ENCODE assay signal across 1 cellular context in the genomic region with DNA sequence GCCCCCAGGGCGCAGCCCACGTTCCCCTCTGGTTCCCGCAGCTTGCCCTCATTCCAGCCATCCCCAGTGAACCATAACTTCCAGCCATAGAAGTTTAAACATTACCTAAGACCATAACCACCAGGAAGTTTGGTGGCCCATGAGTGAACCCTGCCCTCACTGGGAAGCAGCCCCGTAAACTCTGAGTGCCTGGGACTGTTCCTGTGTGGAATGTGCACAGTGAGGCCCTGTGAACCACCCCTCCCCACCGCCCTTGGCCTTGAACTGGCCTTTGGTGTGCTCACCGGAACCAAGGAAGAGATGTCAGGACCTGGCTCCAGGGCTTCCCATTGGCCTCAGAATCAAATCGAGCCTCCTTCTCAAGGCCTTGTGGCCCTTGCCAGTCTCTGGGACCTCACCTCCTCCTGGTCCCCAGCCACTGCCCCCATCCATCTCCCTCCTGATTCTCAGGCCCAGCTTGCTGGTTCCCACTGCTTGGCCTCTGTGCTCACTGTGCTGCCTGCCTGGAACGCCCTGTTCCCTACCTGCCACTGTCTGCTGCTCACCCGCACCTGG.
TF ChIP-seq lines count a peak whose summit lies in the region.

No MANE protein-coding gene starts in this region.

TF ChIP-seq in GM23338, 12 proteins besides CTCF, POLR2A, EP300 and RAD21 (continued from another document):
- TF ChIP-seq, protein P1, sequence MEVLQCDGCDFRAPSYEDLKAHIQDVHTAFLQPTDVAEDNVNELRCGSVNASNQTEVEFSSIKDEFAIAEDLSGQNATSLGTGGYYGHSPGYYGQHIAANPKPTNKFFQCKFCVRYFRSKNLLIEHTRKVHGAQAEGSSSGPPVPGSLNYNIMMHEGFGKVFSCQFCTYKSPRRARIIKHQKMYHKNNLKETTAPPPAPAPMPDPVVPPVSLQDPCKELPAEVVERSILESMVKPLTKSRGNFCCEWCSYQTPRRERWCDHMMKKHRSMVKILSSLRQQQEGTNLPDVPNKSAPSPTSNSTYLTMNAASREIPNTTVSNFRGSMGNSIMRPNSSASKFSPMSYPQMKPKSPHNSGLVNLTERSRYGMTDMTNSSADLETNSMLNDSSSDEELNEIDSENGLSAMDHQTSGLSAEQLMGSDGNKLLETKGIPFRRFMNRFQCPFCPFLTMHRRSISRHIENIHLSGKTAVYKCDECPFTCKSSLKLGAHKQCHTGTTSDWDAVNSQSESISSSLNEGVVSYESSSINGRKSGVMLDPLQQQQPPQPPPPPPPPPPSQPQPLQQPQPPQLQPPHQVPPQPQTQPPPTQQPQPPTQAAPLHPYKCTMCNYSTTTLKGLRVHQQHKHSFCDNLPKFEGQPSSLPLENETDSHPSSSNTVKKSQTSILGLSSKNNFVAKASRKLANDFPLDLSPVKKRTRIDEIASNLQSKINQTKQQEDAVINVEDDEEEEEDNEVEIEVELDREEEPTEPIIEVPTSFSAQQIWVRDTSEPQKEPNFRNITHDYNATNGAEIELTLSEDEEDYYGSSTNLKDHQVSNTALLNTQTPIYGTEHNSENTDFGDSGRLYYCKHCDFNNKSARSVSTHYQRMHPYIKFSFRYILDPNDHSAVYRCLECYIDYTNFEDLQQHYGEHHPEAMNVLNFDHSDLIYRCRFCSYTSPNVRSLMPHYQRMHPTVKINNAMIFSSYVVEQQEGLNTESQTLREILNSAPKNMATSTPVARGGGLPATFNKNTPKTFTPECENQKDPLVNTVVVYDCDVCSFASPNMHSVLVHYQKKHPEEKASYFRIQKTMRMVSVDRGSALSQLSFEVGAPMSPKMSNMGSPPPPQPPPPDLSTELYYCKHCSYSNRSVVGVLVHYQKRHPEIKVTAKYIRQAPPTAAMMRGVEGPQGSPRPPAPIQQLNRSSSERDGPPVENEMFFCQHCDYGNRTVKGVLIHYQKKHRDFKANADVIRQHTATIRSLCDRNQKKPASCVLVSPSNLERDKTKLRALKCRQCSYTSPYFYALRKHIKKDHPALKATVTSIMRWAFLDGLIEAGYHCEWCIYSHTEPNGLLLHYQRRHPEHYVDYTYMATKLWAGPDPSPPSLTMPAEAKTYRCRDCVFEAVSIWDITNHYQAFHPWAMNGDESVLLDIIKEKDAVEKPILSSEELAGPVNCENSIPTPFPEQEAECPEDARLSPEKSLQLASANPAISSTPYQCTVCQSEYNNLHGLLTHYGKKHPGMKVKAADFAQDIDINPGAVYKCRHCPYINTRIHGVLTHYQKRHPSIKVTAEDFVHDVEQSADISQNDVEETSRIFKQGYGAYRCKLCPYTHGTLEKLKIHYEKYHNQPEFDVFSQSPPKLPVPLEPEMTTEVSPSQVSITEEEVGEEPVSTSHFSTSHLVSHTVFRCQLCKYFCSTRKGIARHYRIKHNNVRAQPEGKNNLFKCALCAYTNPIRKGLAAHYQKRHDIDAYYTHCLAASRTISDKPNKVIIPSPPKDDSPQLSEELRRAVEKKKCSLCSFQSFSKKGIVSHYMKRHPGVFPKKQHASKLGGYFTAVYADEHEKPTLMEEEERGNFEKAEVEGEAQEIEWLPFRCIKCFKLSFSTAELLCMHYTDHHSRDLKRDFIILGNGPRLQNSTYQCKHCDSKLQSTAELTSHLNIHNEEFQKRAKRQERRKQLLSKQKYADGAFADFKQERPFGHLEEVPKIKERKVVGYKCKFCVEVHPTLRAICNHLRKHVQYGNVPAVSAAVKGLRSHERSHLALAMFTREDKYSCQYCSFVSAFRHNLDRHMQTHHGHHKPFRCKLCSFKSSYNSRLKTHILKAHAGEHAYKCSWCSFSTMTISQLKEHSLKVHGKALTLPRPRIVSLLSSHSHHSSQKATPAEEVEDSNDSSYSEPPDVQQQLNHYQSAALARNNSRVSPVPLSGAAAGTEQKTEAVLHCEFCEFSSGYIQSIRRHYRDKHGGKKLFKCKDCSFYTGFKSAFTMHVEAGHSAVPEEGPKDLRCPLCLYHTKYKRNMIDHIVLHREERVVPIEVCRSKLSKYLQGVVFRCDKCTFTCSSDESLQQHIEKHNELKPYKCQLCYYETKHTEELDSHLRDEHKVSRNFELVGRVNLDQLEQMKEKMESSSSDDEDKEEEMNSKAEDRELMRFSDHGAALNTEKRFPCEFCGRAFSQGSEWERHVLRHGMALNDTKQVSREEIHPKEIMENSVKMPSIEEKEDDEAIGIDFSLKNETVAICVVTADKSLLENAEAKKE (CRISPR knock-in tag; IDR thresholded peaks at IDR 0.05) = no peak
- no peak for TF ChIP-seq EZH2 (IDR thresholded peaks at IDR 0.05; ENCODE audit: low read depth, unreplicated experiment)
